In the genomic region with DNA sequence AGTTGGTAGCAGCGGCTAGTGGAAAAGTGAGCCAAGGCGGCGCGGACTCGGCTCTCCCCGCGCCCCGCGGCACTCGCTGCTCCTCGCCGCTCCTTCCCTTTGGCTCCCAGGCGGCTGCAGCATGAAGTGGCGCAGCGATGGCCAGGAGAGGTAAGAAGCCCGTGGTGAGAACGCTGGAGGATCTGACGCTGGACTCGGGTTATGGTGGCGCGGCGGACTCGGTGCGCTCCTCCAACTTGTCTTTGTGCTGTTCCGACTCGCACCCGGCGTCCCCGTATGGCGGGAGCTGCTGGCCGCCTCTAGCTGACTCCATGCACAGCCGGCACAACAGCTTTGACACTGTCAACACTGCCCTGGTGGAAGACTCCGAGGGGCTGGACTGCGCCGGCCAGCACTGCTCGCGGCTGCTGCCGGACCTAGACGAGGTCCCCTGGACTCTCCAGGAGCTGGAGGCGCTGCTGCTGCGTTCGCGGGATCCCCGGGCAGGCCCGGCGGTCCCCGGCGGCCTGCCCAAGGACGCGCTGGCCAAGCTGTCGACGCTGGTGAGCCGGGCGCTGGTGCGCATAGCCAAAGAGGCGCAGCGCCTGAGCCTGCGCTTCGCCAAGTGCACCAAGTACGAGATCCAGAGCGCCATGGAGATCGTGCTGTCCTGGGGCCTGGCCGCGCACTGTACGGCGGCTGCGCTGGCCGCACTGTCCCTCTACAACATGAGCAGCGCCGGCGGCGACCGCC, we compare ENCODE assay signal across 8 cellular contexts.
DNase-seq lines count a peak whose midpoint lies in the region; ATAC-seq and TF ChIP-seq lines count a peak whose summit lies in the region.

No MANE protein-coding gene starts in this region.

- H3K27ac ChIP-seq in lower lobe of right lung: no peak overlapping the region
- H3K27ac ChIP-seq in thymus (ENCODE audit: low read depth): peak overlapping the region; percentile 78

- H3K4me1 ChIP-seq in lower lobe of right lung (peaks cover 36% of the 10 kb centered on the region), thymus (ENCODE audit: control insufficient read depth, insufficient read depth, low read length) (peaks cover 19% of the 10 kb centered on the region)

- no peaks in the 10 kb centered on the region for H3K36me3 ChIP-seq in lower lobe of right lung
- no peaks in the 10 kb centered on the region for H3K36me3 ChIP-seq in thymus (ENCODE audit: control insufficient read depth, insufficient read depth)

- DNase-seq in activated T-cell treated with anti-CD3 and anti-CD28 coated beads for 1 hour (ENCODE audit: low read depth) (peak; percentile 1), activated T-cell treated with anti-CD3 and anti-CD28 coated beads for 4 hours (no peak), T-helper 1 cell (peak in 3 of 5 donors; percentile 10 to 33 (median 12)), dermis blood vessel endothelial cell (peak; percentile 54), lower lobe of right lung (peak; percentile 47)

- no peaks in the 10 kb centered on the region for H3K9me3 ChIP-seq in lower lobe of right lung
- H3K9me3 ChIP-seq in thymus (ENCODE audit: control insufficient read depth): no peaks in the 10 kb centered on the region

- intact Hi-C loops in lower lobe of right lung (cut with DNase I): no loop called here

- H3K27me3 ChIP-seq in lower lobe of right lung (ENCODE audit: low read depth): peaks cover 80% of the 10 kb centered on the region
- no peaks in the 10 kb centered on the region for H3K27me3 ChIP-seq in thymus (ENCODE audit: control insufficient read depth, insufficient read depth)

- TF ChIP-seq CTCF in lower lobe of right lung (IDR thresholded peaks at IDR 0.05): no peak

- ATAC-seq in lower lobe of right lung (peak; percentile 8 to 28), GM18858 (IDR thresholded peaks at IDR 0.05; ENCODE audit: unreplicated experiment) (no peak), GM21737 (IDR thresholded peaks at IDR 0.05; ENCODE audit: unreplicated experiment) (no peak)

- H3K4me3 ChIP-seq in lower lobe of right lung: peak overlapping the region; percentile 57
- H3K4me3 ChIP-seq in thymus (ENCODE audit: low read length): peak overlapping the region; percentile 65

- WGBS in thymus: under 1% methylated on average over 73 of the region's 73 CpGs

Comparison
In these comparisons a context has a peak if more than half of its experiments do, and no peak if none do; other contexts are left out.
1. ATAC-seq: peak in lower lobe of right lung (2 of 2); none in GM18858 (single experiment) and GM21737 (single experiment).